ENCODE assay signal across 7 cellular contexts in genomic region chr11:61724437-61724836, GRCh38. TPM values are rescaled to one million over a fixed set of nuclear protein-coding genes. Genes with fewer than 3 reads are reported as not detected.
"Had no signal": no experiment of that assay in that cellular context is flagged by ENCODE, and none has a peak within 500 bp of the region (broad histone marks: within the 10 kb centered on the region; RNA-seq: fewer than 3 reads in every experiment).

No MANE protein-coding gene starts in this region.

- DNase-seq: GM23248, GOT3, H7, HFFc6, IMR-90 had no signal

- H3K27ac ChIP-seq: GM23248 had no signal

- H3K4me3 ChIP-seq: GM23248, HAP-1 had no signal

- H3K36me3 ChIP-seq: HAP-1 had no signal

- ATAC-seq: HCT116 had no signal

- H3K4me1 ChIP-seq: HAP-1 had no signal

- H3K9me3 ChIP-seq: HAP-1 had no signal

RNA-seq across cellular contexts. Expression of gene MYRF, which starts 28.0 kb away (rescaled TPM):
- total RNA-seq: GM23248 had no signal
